ENCODE assay signal across 1 cellular context in genomic region chr9:130858734-130859705, GRCh38.
TF ChIP-seq lines count a peak whose summit lies in the region.

No MANE protein-coding gene starts in this region.

TF ChIP-seq in endothelial cell of umbilical vein, 7 proteins besides CTCF, POLR2A, EP300 and RAD21 (continued from another document):
- no peak for TF ChIP-seq JUN (IDR thresholded peaks at IDR 0.05; ENCODE audit: borderline replicate concordance, insufficient read depth, insufficient read length, low read depth)
- TF ChIP-seq GATA2 (IDR thresholded peaks at IDR 0.05; ENCODE audit: insufficient read depth, insufficient read length, low read depth, low read length) = no peak
- no peak for TF ChIP-seq MYC (IDR thresholded peaks at IDR 0.05; ENCODE audit: low read depth, low read length)
